19 cellular contexts compared by ENCODE assay signal in genomic region chr1:216805233-216805632, GRCh38.
DNase-seq lines count a peak whose midpoint lies in the region; ATAC-seq and TF ChIP-seq lines count a peak whose summit lies in the region.
"Had no signal": no experiment of that assay in that cellular context is flagged by ENCODE, and none has a peak within 500 bp of the region (broad histone marks: within the 10 kb centered on the region; RNA-seq: fewer than 3 reads in every experiment).

No MANE protein-coding gene starts in this region.

- no peak for TF ChIP-seq CTCF in right atrium auricular region (IDR thresholded peaks at IDR 0.05)
- TF ChIP-seq CTCF in ascending aorta (IDR thresholded peaks at IDR 0.05) = no peak

- DNase-seq in Right ventricle myocardium inferior (ENCODE audit: missing footprints) (no peak), cardiac septum (ENCODE audit: low spot score) (no peak), SHP77 (lab: John Stamatoyannopoulos, UW) (peak; percentile 28 to 68), right atrium auricular region (ENCODE audit: low spot score) (no peak), NOMO-1 (lab: John Stamatoyannopoulos, UW; ENCODE audit: unreplicated experiment in 2 of 2) (no peak), ascending aorta (ENCODE audit: low spot score in 2 of 2) (no peak), globus pallidus (ENCODE audit: low spot score) (no peak)
- DNase-seq: ACHN; activated CD8-positive, alpha-beta memory T cell treated with anti-CD3 and anti-CD28 coated beads, Interleukin-2, amount 10 ng/mL, durations not matched to agents 7 days and 5 days; activated effector memory CD4-positive, alpha-beta T cell treated with Interleukin-2 at 50 U/mL for 16 hours; CD4-positive, alpha-beta memory T cell; GM23248; MG63; mucosa of descending colon; occipital lobe; upper lobe of right lung had no signal

- H3K27me3 ChIP-seq in right atrium auricular region (no peaks in the 10 kb centered on the region), ascending aorta (no peaks in the 10 kb centered on the region)
- H3K27me3 ChIP-seq: MG63, upper lobe of right lung had no signal

- intact Hi-C loops in Right ventricle myocardium inferior (cut with DNase I) = no loop called here
- intact Hi-C loops in cardiac septum (cut with DNase I) = no loop called here
- intact Hi-C loops in ascending aorta (cut with DNase I) = no loop called here

- H3K4me3 ChIP-seq in right atrium auricular region = no peak overlapping the region
- no peak overlapping the region for H3K4me3 ChIP-seq in ascending aorta
- H3K4me3 ChIP-seq: GM23248, MG63, mucosa of descending colon, smooth muscle cell, upper lobe of right lung had no signal

- ATAC-seq in Right ventricle myocardium inferior (peak; percentile 71), GM18517 (IDR thresholded peaks at IDR 0.05; ENCODE audit: unreplicated experiment) (no peak)
- ATAC-seq: activated CD8-positive, alpha-beta memory T cell treated with anti-CD3 and anti-CD28 coated beads, Interleukin-2, amount 10 ng/mL, durations not matched to agents 7 days and 5 days; mucosa of descending colon; stimulated activated memory B cell treated with anti-CD40 and anti-IgM and Interleukin-4, amounts not matched to agents 10 μg/mL and 1 μg/mL and 100 μg/mL, for 72 hours; upper lobe of right lung had no signal

- H3K4me1 ChIP-seq in right atrium auricular region = no peaks in the 10 kb centered on the region
- no peaks in the 10 kb centered on the region for H3K4me1 ChIP-seq in ascending aorta
- H3K4me1 ChIP-seq: upper lobe of right lung had no signal

- no peaks in the 10 kb centered on the region for H3K9me3 ChIP-seq in right atrium auricular region
- no peaks in the 10 kb centered on the region for H3K9me3 ChIP-seq in ascending aorta
- H3K9me3 ChIP-seq: MG63, mucosa of descending colon, upper lobe of right lung had no signal

- H3K27ac ChIP-seq in right atrium auricular region (peak overlapping the region; percentile 9 to 51), ascending aorta (no peak overlapping the region)
- H3K27ac ChIP-seq: GM23248, upper lobe of right lung had no signal

- H3K36me3 ChIP-seq in right atrium auricular region = no peaks in the 10 kb centered on the region
- no peaks in the 10 kb centered on the region for H3K36me3 ChIP-seq in ascending aorta
- H3K36me3 ChIP-seq: MG63, upper lobe of right lung had no signal

Comparison
In these comparisons a context has a peak if more than half of its experiments do, and no peak if none do; other contexts are left out.
1. DNase-seq: peak in SHP77 (2 of 2); none in Right ventricle myocardium inferior (single experiment), cardiac septum (single experiment), right atrium auricular region (single experiment), NOMO-1 (0 of 2), ascending aorta (0 of 2) and globus pallidus (single experiment).
2. H3K27ac ChIP-seq: peak in right atrium auricular region (2 of 2); none in ascending aorta (0 of 2).